Comparison of ENCODE assay signal across 3 cellular contexts in genomic region chr16:84205123-84205522, GRCh38. TPM values are rescaled to one million over a fixed set of nuclear protein-coding genes. Genes with fewer than 3 reads are reported as not detected.
"Had no signal": no experiment of that assay in that cellular context is flagged by ENCODE, and none has a peak within 500 bp of the region (broad histone marks: within the 10 kb centered on the region; RNA-seq: fewer than 3 reads in every experiment).

No MANE protein-coding gene starts in this region.

RNA-seq across cellular contexts. Expression of gene ADAD2, which starts 14.2 kb away (rescaled TPM):
- total RNA-seq: HT-29, M059J, Right ventricle myocardium inferior had no signal

RNA-seq across cellular contexts. Expression of gene KCNG4, which starts 34.7 kb away (rescaled TPM):
- total RNA-seq: HT-29, M059J, Right ventricle myocardium inferior had no signal
